ENCODE assay signal across 8 cellular contexts in genomic region chr1:177170756-177171535, GRCh38. TPM values are rescaled to one million over a fixed set of nuclear protein-coding genes. Genes with fewer than 3 reads are reported as not detected.
DNase-seq lines count a peak whose midpoint lies in the region; ATAC-seq and TF ChIP-seq lines count a peak whose summit lies in the region.

Gene BRINP2, plus strand, starts transcription at chr1:177170958. Its CDS starts 58,919 bp downstream, at chr1:177229877.

- H3K4me3 ChIP-seq in SK-N-MC (peak within 1 kb of the TSS; percentile 54), prostate gland (peak within 1 kb of the TSS in 1 of 2 donors; percentile 18)

- no peak for TF ChIP-seq POLR2A in prostate gland (IDR thresholded peaks at IDR 0.05)

- DNase-seq in SK-N-MC (ENCODE audit: low read depth, low spot score) (no peak), Right ventricle myocardium superior (peak; percentile 53), prostate gland (ENCODE audit: low spot score) (peak; percentile 6), SW480 (ENCODE audit: low spot score) (no peak), HPDE6-E6E7 (ENCODE audit: extremely low spot score) (no peak), HuH-7 (ENCODE audit: low spot score) (no peak)

- H3K9ac ChIP-seq in SK-N-MC (ENCODE audit: insufficient read length) = no peak within 1 kb of the TSS

- ATAC-seq in GM18868 (IDR thresholded peaks at IDR 0.05; ENCODE audit: unreplicated experiment) = peak; percentile 91
- peak; percentile 78 for ATAC-seq in HG03469 (IDR thresholded peaks at IDR 0.05; ENCODE audit: unreplicated experiment)
- ATAC-seq in Right ventricle myocardium superior (ENCODE audit: poor library complexity) = peak; percentile 95

- H3K36me3 ChIP-seq in SK-N-MC (ENCODE audit: insufficient read depth, low read length) (no peaks in the 10 kb centered on the region), prostate gland (no peaks in the 10 kb centered on the region)

- intact Hi-C loops in Right ventricle myocardium superior (cut with DNase I) = no loop called here
- intact Hi-C loops in prostate gland (cut with DNase I) = no loop called here

- no peak within 1 kb of the TSS for H3K27ac ChIP-seq in SK-N-MC
- H3K27ac ChIP-seq in prostate gland = no peak within 1 kb of the TSS

- no peak for TF ChIP-seq CTCF in prostate gland (IDR thresholded peaks at IDR 0.05)

- H3K9me3 ChIP-seq in SK-N-MC (ENCODE audit: low read depth, low read length) = no peaks in the 10 kb centered on the region
- H3K9me3 ChIP-seq in prostate gland = no peaks in the 10 kb centered on the region

- H3K27me3 ChIP-seq in prostate gland (replicated peaks; ENCODE audit: insufficient read depth) = peaks cover 8% of the 10 kb centered on the region

- 2% methylated on average over 49 of the region's 49 CpGs for WGBS in prostate gland

- no peaks in the 10 kb centered on the region for H3K4me1 ChIP-seq in prostate gland (replicated peaks)

RNA-seq across cellular contexts. Expression of gene BRINP2, which starts in this region (rescaled TPM):
- total RNA-seq in Right ventricle myocardium superior (0.65 TPM), prostate gland (1 to 10 TPM in 1 of 2 donors, not detected in 1; 2.3 TPM)

Comparison
In these comparisons a context has a peak if more than half of its experiments do, and no peak if none do; other contexts are left out.
1. Peak in DNase-seq and ATAC-seq in Right ventricle myocardium superior; RNA of the gene not detected or under 1 TPM.